In genomic region chr1:43587001-43587400, GRCh38 we compare ENCODE assay signal across 2 cellular contexts.
TF ChIP-seq lines count a peak whose summit lies in the region.

No MANE protein-coding gene starts in this region.

TF ChIP-seq in K562, 482 proteins besides CTCF, POLR2A, EP300 and RAD21:
- TF ChIP-seq ZC3H8 (IDR thresholded peaks at IDR 0.05) (no peak), DLX4 (CRISPR knock-in tag; IDR thresholded peaks at IDR 0.05) (0 out of 2 replicates have a peak, but pooled peaks have one; percentile 18)

TF ChIP-seq in GM23338, 12 proteins besides CTCF, POLR2A, EP300 and RAD21:
- no peak for TF ChIP-seq STAT1 (IDR thresholded peaks at IDR 0.05; ENCODE audit: unreplicated experiment)
- TF ChIP-seq JUNB (IDR thresholded peaks at IDR 0.05; ENCODE audit: unreplicated experiment), result no peak
- TF ChIP-seq EZH2 (IDR thresholded peaks at IDR 0.05; ENCODE audit: low read depth, unreplicated experiment), result no peak
